In genomic region chrX:45850197-45850774, GRCh38 we compare ENCODE assay signal across 8 cellular contexts.
DNase-seq lines count a peak whose midpoint lies in the region; ATAC-seq and TF ChIP-seq lines count a peak whose summit lies in the region.

No MANE protein-coding gene starts in this region.

- H3K9me3 ChIP-seq in heart right ventricle = no peaks in the 10 kb centered on the region

- H3K4me1 ChIP-seq in heart right ventricle = peaks cover 0 to 5% (median 0%) of the 10 kb centered on the region in 9 donors

- CTCF ChIA-PET in activated CD8-positive, alpha-beta memory T cell treated with anti-CD3 and anti-CD28 coated beads, Interleukin-2, amount 10 ng/mL, durations not matched to agents 7 days and 5 days (lab: Charles Lee) = interaction anchor here (0.7 to 1.4 kb wide), 7 partner anchors 8 to 526 kb away, joined by 3 to 4 read pairs (median 4); no protein-coding TSS in a partner anchor

- ATAC-seq in heart right ventricle (peak in 3 of 8 donors; percentile 17 to 25 (median 17)), left cardiac atrium (no peak), HG03520 (IDR thresholded peaks at IDR 0.05; ENCODE audit: unreplicated experiment) (no peak)
- peak; percentile 20 for ATAC-seq in activated CD8-positive, alpha-beta memory T cell treated with anti-CD3 and anti-CD28 coated beads, Interleukin-2, amount 10 ng/mL, durations not matched to agents 7 days and 5 days

- H3K27ac Mint-ChIP-seq in activated CD8-positive, alpha-beta memory T cell treated with anti-CD3 and anti-CD28 coated beads, Interleukin-2, amount 10 ng/mL, durations not matched to agents 7 days and 5 days = peak overlapping the region; percentile 91
- H3K27ac Mint-ChIP-seq in progenitor cell of endocrine pancreas = peak overlapping the region; percentile 84

- H3K27me3 ChIP-seq in heart right ventricle = peaks cover 0 to 88% (median 0%) of the 10 kb centered on the region in 7 donors

- no peaks in the 10 kb centered on the region for H3K36me3 ChIP-seq in heart right ventricle

- peak overlapping the region; percentile 32 to 58 (median 51) for H3K4me3 ChIP-seq in heart right ventricle
- peak overlapping the region; percentile 71 for H3K4me3 ChIP-seq in fibroblast of the aortic adventitia (ENCODE audit: low read depth, low read length)

- H3K9me3 Mint-ChIP-seq in activated CD8-positive, alpha-beta memory T cell treated with anti-CD3 and anti-CD28 coated beads, Interleukin-2, amount 10 ng/mL, durations not matched to agents 7 days and 5 days (ENCODE audit: low read depth) = no peaks in the 10 kb centered on the region
- H3K9me3 Mint-ChIP-seq in progenitor cell of endocrine pancreas (ENCODE audit: low read depth) = peaks cover 12% of the 10 kb centered on the region

- 1 to 2% methylated on average over 25 to 28 of the region's 28 CpGs for WGBS in heart right ventricle, 2 donors

- intact Hi-C loops in heart right ventricle (cut with DNase I) = no loop called here
- intact Hi-C loops in left cardiac atrium (cut with DNase I) = no loop called here

- peaks cover 19% of the 10 kb centered on the region for H3K36me3 Mint-ChIP-seq in activated CD8-positive, alpha-beta memory T cell treated with anti-CD3 and anti-CD28 coated beads, Interleukin-2, amount 10 ng/mL, durations not matched to agents 7 days and 5 days
- H3K36me3 Mint-ChIP-seq in progenitor cell of endocrine pancreas (ENCODE audit: insufficient read depth) = peaks cover 7% of the 10 kb centered on the region

- DNase-seq in heart right ventricle = peak in 1 of 2 donors; percentile 2
- DNase-seq in left cardiac atrium = no peak
- peak; percentile 46 for DNase-seq in activated CD8-positive, alpha-beta memory T cell treated with anti-CD3 and anti-CD28 coated beads, Interleukin-2, amount 10 ng/mL, durations not matched to agents 7 days and 5 days
- DNase-seq in fibroblast of the aortic adventitia (ENCODE audit: low read depth) = peak; percentile 4
- no peak for DNase-seq in progenitor cell of endocrine pancreas (ENCODE audit: low spot score, unreplicated experiment)
- no peak for DNase-seq in NCI-H2029 treated with DMSO at 0.1 percent for 48 hours (lab: John Stamatoyannopoulos, UW)
- DNase-seq in SIG-M5 treated with dmso at 0.1 percent for 504 hours (lab: John Stamatoyannopoulos, UW; ENCODE audit: unreplicated experiment) = no peak

- no peak for TF ChIP-seq CTCF in heart right ventricle (IDR thresholded peaks at IDR 0.05)
- TF ChIP-seq CTCF in fibroblast of the aortic adventitia (IDR thresholded peaks at IDR 0.05; ENCODE audit: insufficient read depth, low read length) = no peak
- TF ChIP-seq CTCF in progenitor cell of endocrine pancreas (IDR thresholded peaks at IDR 0.05; ENCODE audit: unreplicated experiment) = no peak

- H3K4me1 Mint-ChIP-seq in activated CD8-positive, alpha-beta memory T cell treated with anti-CD3 and anti-CD28 coated beads, Interleukin-2, amount 10 ng/mL, durations not matched to agents 7 days and 5 days = peaks cover 48% of the 10 kb centered on the region
- peaks cover 6% of the 10 kb centered on the region for H3K4me1 Mint-ChIP-seq in progenitor cell of endocrine pancreas (ENCODE audit: low read depth)

- no peak overlapping the region for H3K27ac ChIP-seq in heart right ventricle

- peak overlapping the region; percentile 96 for H3K4me3 Mint-ChIP-seq in activated CD8-positive, alpha-beta memory T cell treated with anti-CD3 and anti-CD28 coated beads, Interleukin-2, amount 10 ng/mL, durations not matched to agents 7 days and 5 days
- peak overlapping the region; percentile 91 for H3K4me3 Mint-ChIP-seq in progenitor cell of endocrine pancreas (ENCODE audit: low read depth)

- H3K27me3 Mint-ChIP-seq in activated CD8-positive, alpha-beta memory T cell treated with anti-CD3 and anti-CD28 coated beads, Interleukin-2, amount 10 ng/mL, durations not matched to agents 7 days and 5 days = no peaks in the 10 kb centered on the region
- H3K27me3 Mint-ChIP-seq in progenitor cell of endocrine pancreas = no peaks in the 10 kb centered on the region

Comparison
In these comparisons a context has a peak if more than half of its experiments do, and no peak if none do; other contexts are left out.
1. DNase-seq: peak in activated CD8-positive, alpha-beta memory T cell treated with anti-CD3 and anti-CD28 coated beads, Interleukin-2, amount 10 ng/mL, durations not matched to agents 7 days and 5 days (single experiment) and fibroblast of the aortic adventitia (single experiment); none in left cardiac atrium (single experiment), progenitor cell of endocrine pancreas (single experiment), NCI-H2029 treated with DMSO at 0.1 percent for 48 hours (single experiment) and SIG-M5 treated with dmso at 0.1 percent for 504 hours (single experiment).